Comparison of ENCODE assay signal across 8 cellular contexts in genomic region chr17:3003401-3004149, GRCh38. TPM values are rescaled to one million over a fixed set of nuclear protein-coding genes. Genes with fewer than 3 reads are reported as not detected.
A peak's percentile ranks its signal among the peaks of the same experiment; 100 is the strongest.
DNase-seq lines count a peak whose midpoint lies in the region; TF ChIP-seq lines count a peak whose summit lies in the region.

No MANE protein-coding gene starts in this region.

- H3K9ac ChIP-seq in colonic mucosa (ENCODE audit: low read depth in 2 of 2, low read length in 2 of 2) = peak overlapping the region; percentile 1 to 15

- DNase-seq in Calu3 (no peak), LNCaP clone FGC (ENCODE audit: low read depth) (no peak), colonic mucosa (peak; percentile 41), glomerular visceral epithelial cell (ENCODE audit: extremely low spot score) (no peak), NCI-H82 treated with DMSO at 0.1 percent for 48 hours (lab: John Stamatoyannopoulos, UW; ENCODE audit: unreplicated experiment) (no peak)
- DNase-seq in activated CD4-positive, alpha-beta T cell treated with anti-CD3 and anti-CD28 coated beads, Interleukin-2, amount 50 U/mL, for 1 hour = no peak
- no peak for DNase-seq in effector CD4-positive, alpha-beta T cell

- peaks cover 29% of the 10 kb centered on the region for H3K36me3 Mint-ChIP-seq in Calu3 (ENCODE audit: insufficient read depth, unreplicated experiment)
- H3K36me3 Mint-ChIP-seq in nephron (ENCODE audit: low read depth) = no peaks in the 10 kb centered on the region

- H3K4me3 Mint-ChIP-seq in Calu3 (ENCODE audit: low read depth, unreplicated experiment) (peak overlapping the region; percentile 34), nephron (no peak overlapping the region)

- no peaks in the 10 kb centered on the region for H3K9me3 ChIP-seq in colonic mucosa

- H3K27ac ChIP-seq in colonic mucosa = peak overlapping the region; percentile 64

- BruUV-seq in Calu3 (replicated peaks; lab: Mats Ljungman, UMichigan) = no TSS peak

- H3K36me3 ChIP-seq in colonic mucosa = no peaks in the 10 kb centered on the region

- H3K27me3 ChIP-seq in colonic mucosa = no peaks in the 10 kb centered on the region

- TF ChIP-seq CTCF in Calu3 (IDR thresholded peaks at IDR 0.05; ENCODE audit: unreplicated experiment) = no peak
- TF ChIP-seq CTCF in LNCaP clone FGC (IDR thresholded peaks at IDR 0.05; ENCODE audit: control insufficient read depth, extremely low read depth, insufficient read depth) = no peak
- no peak for TF ChIP-seq CTCF in colonic mucosa (IDR thresholded peaks at IDR 0.05)
- no peak for TF ChIP-seq CTCF in nephron (IDR thresholded peaks at IDR 0.05; ENCODE audit: unreplicated experiment in 3 of 3)

- H3K27ac Mint-ChIP-seq in Calu3 (ENCODE audit: unreplicated experiment) (peak overlapping the region; percentile 61), nephron (peak overlapping the region; percentile 61 to 86 (median 64))

- H3K4me3 ChIP-seq in LNCaP clone FGC (ENCODE audit: low read depth, low read length) (peak overlapping the region; percentile 15; the same call in 1 of the 2 replicates), colonic mucosa (no peak overlapping the region)

- CTCF ChIA-PET in Calu3 (lab: Charles Lee) = interaction anchor here (0.5 to 2.2 kb wide), 4 partner anchors 9 to 155 kb away, joined by 3 to 9 read pairs (median 5); no protein-coding TSS in a partner anchor

- H3K9me3 Mint-ChIP-seq in Calu3 (ENCODE audit: low read depth, unreplicated experiment) = no peaks in the 10 kb centered on the region
- no peaks in the 10 kb centered on the region for H3K9me3 Mint-ChIP-seq in nephron

- intact Hi-C loops in Calu3 (cut with micrococcal nuclease; ENCODE audit: unreplicated experiment) (loop anchor here (2.0 kb wide), 1 partner anchor 49 kb away; no protein-coding TSS in a partner anchor), colonic mucosa (cut with DNase I) (no loop called here)

- H3K4me1 Mint-ChIP-seq in Calu3 (ENCODE audit: low read depth, unreplicated experiment) = peaks cover 27% of the 10 kb centered on the region
- peaks cover 31% of the 10 kb centered on the region for H3K4me1 Mint-ChIP-seq in nephron

- H3K27me3 Mint-ChIP-seq in Calu3 (ENCODE audit: unreplicated experiment) = no peaks in the 10 kb centered on the region
- H3K27me3 Mint-ChIP-seq in nephron (ENCODE audit: low read depth) = peaks cover 5% of the 10 kb centered on the region

- peaks cover 14% of the 10 kb centered on the region for H3K4me1 ChIP-seq in colonic mucosa

RNA-seq across cellular contexts. Expression of gene OR1D5, which starts 59.8 kb away (rescaled TPM):
- total RNA-seq in Calu3 (2022) (not detected in 2 replicates), colonic mucosa (not detected)
